Comparison of ENCODE assay signal across 9 cellular contexts in the genomic region with DNA sequence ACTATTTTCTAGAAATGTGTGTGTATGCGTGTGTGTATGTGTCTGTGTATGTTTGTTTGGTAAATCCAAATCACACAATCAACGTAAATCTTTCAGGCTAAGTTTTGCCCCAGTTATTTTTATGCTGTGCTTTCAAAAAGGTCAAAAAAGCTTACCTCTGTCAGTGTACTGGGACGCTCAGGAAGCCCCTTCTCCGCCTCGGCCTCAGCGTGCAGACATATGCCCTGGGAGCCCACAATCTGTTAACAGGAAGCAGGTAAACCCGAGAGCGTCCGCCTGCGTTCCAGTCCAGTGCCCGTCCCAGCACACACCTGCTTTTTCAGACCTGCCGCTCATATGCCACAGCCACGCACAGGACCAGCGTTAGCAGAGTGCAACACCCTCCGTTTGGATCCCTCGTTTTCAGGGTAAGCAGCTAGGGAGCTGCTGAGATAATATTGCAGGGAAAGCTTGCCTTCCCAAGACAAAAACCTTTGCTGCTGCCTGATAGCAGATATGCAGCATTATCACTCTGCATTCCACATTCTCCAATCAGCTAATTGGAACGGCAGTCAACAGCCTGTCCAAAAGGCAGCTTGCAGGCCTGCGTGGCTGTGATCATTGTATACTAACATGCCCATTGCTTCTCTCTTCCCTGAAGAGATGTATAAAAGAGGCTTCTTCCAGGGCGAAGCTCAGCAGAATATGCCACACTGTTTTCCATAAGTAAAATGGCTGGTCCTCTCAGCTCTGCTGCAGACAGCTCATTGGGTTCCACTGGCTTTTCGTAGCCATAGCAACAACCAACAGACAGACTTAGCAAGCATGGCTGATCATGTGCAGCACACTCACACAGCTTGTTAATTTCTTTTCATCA. TPM values are rescaled to one million over a fixed set of nuclear protein-coding genes. Genes with fewer than 3 reads are reported as not detected.
DNase-seq lines count a peak whose midpoint lies in the region; ATAC-seq lines count a peak whose summit lies in the region.
"Had no signal": no experiment of that assay in that cellular context is flagged by ENCODE, and none has a peak within 500 bp of the region (broad histone marks: within the 10 kb centered on the region; RNA-seq: fewer than 3 reads in every experiment).

Gene SORBS2 (minus strand): TSS at position 686 of the 856 bp plus-strand sequence. CDS start 121,623 bp downstream, outside the sequence.

- ATAC-seq in GM18870 (IDR thresholded peaks at IDR 0.05; ENCODE audit: unreplicated experiment) (peak; percentile 84), HG02970 (IDR thresholded peaks at IDR 0.05; ENCODE audit: low FRiP score, unreplicated experiment) (peak; percentile 56)

- H3K27ac ChIP-seq in caudate nucleus (ENCODE audit: low read depth, low read length) = peak within 1 kb of the TSS; percentile 63
- no peak within 1 kb of the TSS for H3K27ac ChIP-seq in CD4-positive, alpha-beta memory T cell (ENCODE audit: low read depth, low read length)

- no peak within 1 kb of the TSS for H3K27ac Mint-ChIP-seq in CD4-positive, alpha-beta memory T cell

- H3K9me3 Mint-ChIP-seq in CD4-positive, alpha-beta memory T cell = no peaks in the 10 kb centered on the region
- H3K9me3 Mint-ChIP-seq: central memory CD8-positive, alpha-beta T cell had no signal

- peaks cover 0 to 3% (median 0%) of the 10 kb centered on the region in 4 donors for H3K4me1 Mint-ChIP-seq in CD4-positive, alpha-beta memory T cell
- H3K4me1 Mint-ChIP-seq: central memory CD8-positive, alpha-beta T cell had no signal

- H3K4me1 ChIP-seq in CD4-positive, alpha-beta memory T cell (ENCODE audit: insufficient read depth, low read length) = no peaks in the 10 kb centered on the region

- POLR2A ChIA-PET in CD4-positive, alpha-beta memory T cell (lab: Charles Lee; ENCODE audit: partially characterized antibody) = no interaction called here

- H3K27me3 Mint-ChIP-seq in CD4-positive, alpha-beta memory T cell = peaks cover 11 to 16% of the 10 kb centered on the region in 2 donors

- DNase-seq in NCI-H2171 (lab: John Stamatoyannopoulos, UW) (peak; percentile 52), caudate nucleus (lab: John Stamatoyannopoulos, UW) (peak in 45 of 61 donors; percentile 10 to 92 (median 49)), left kidney (ENCODE audit: low read depth, low spot score) (peak; percentile 93), superior temporal gyrus (ENCODE audit: extremely low spot score) (peak; percentile 77)
- no peak for DNase-seq in stimulated activated CD4-positive, alpha-beta T cell treated with anti-CD3 and anti-CD28 coated beads, Interleukin-4, amount 100 ng/mL, for 4 hours
- DNase-seq in CD4-positive, alpha-beta memory T cell = no peak

- H3K4me3 ChIP-seq in CD4-positive, alpha-beta memory T cell (ENCODE audit: low read length in 2 of 2) = no peak within 1 kb of the TSS

- CTCF ChIA-PET in CD4-positive, alpha-beta memory T cell (lab: Charles Lee; ENCODE audit: partially characterized antibody) = no interaction called here

- H3K4me3 Mint-ChIP-seq in CD4-positive, alpha-beta memory T cell = peak within 1 kb of the TSS in 1 of 8 donors; percentile 4
- H3K4me3 Mint-ChIP-seq: central memory CD8-positive, alpha-beta T cell had no signal

- no peaks in the 10 kb centered on the region for H3K27me3 ChIP-seq in CD4-positive, alpha-beta memory T cell (ENCODE audit: insufficient read depth, low read length)

- intact Hi-C loops in CD4-positive, alpha-beta memory T cell (cut with micrococcal nuclease) = no loop called here

- H3K36me3 ChIP-seq in CD4-positive, alpha-beta memory T cell (ENCODE audit: insufficient read depth, low read length) = no peaks in the 10 kb centered on the region

- no peaks in the 10 kb centered on the region for H3K36me3 Mint-ChIP-seq in CD4-positive, alpha-beta memory T cell

- H3K9me3 ChIP-seq in CD4-positive, alpha-beta memory T cell (ENCODE audit: control insufficient read depth in 1 of 2, low read length in 2 of 2) = no peaks in the 10 kb centered on the region

RNA-seq across cellular contexts. Expression of gene SORBS2, which starts in this region (rescaled TPM):
- total RNA-seq in CD4-positive, alpha-beta memory T cell = not detected
- polyA plus RNA-seq in CD4-positive, alpha-beta memory T cell = not detected

Comparison
In these comparisons a context has a peak if more than half of its experiments do, and no peak if none do; other contexts are left out.
1. DNase-seq: peak in NCI-H2171 (single experiment), caudate nucleus (45 of 61), left kidney (single experiment) and superior temporal gyrus (single experiment); none in stimulated activated CD4-positive, alpha-beta T cell treated with anti-CD3 and anti-CD28 coated beads, Interleukin-4, amount 100 ng/mL, for 4 hours (0 of 2) and CD4-positive, alpha-beta memory T cell (0 of 5).